In genomic region chr13:102847272-102848234, GRCh38 we compare ENCODE assay signal across 8 cellular contexts. TPM values are rescaled to one million over a fixed set of nuclear protein-coding genes. Genes with fewer than 3 reads are reported as not detected.
DNase-seq lines count a peak whose midpoint lies in the region; ATAC-seq, FAIRE-seq and TF ChIP-seq lines count a peak whose summit lies in the region.

No MANE protein-coding gene starts in this region.

- H3K27me3 ChIP-seq in CD8-positive, alpha-beta T cell (ENCODE audit: insufficient read depth, low read length) = no peaks in the 10 kb centered on the region
- H3K27me3 ChIP-seq in ascending aorta = no peaks in the 10 kb centered on the region
- no peaks in the 10 kb centered on the region for H3K27me3 ChIP-seq in stomach

- CTCF ChIA-PET in CD8-positive, alpha-beta T cell (lab: Charles Lee) = interaction anchor here (0.9 to 2.2 kb wide), 12 partner anchors 9 to 267 kb away, joined by 3 to 8 read pairs (median 4); no protein-coding TSS in a partner anchor

- peaks cover 35% of the 10 kb centered on the region for H3K36me3 Mint-ChIP-seq in CD8-positive, alpha-beta T cell

- TF ChIP-seq POLR2A in stomach (IDR thresholded peaks at IDR 0.05) = no peak

- ATAC-seq in CD8-positive, alpha-beta T cell = no peak
- ATAC-seq in HG03045 (IDR thresholded peaks at IDR 0.05; ENCODE audit: unreplicated experiment) = no peak

- 16 to 21% (median 18%) methylated on average over 12 of the region's 12 CpGs for WGBS in stomach, 5 donors

- peak overlapping the region; percentile 89 for H3K4me3 Mint-ChIP-seq in CD8-positive, alpha-beta T cell

- no peaks in the 10 kb centered on the region for H3K27me3 Mint-ChIP-seq in CD8-positive, alpha-beta T cell (ENCODE audit: low read depth)

- no peaks in the 10 kb centered on the region for H3K36me3 ChIP-seq in CD8-positive, alpha-beta T cell (ENCODE audit: insufficient read depth, low read length)
- H3K36me3 ChIP-seq in ascending aorta (no peaks in the 10 kb centered on the region), stomach (peaks cover 0 to 16% (median 15%) of the 10 kb centered on the region in 4 donors)

- DNase-seq in CD8-positive, alpha-beta T cell = no peak
- DNase-seq in GM19239 (ENCODE audit: insufficient read length, low spot score) = no peak
- peak; percentile 12 for DNase-seq in NCI-H345 treated with DMSO at 0.1 percent for 48 hours (lab: John Stamatoyannopoulos, UW; ENCODE audit: unreplicated experiment)
- DNase-seq in ascending aorta (ENCODE audit: low spot score in 2 of 2) = no peak
- no peak for DNase-seq in stomach
- DNase-seq in HuH-7 (ENCODE audit: low spot score) = no peak

- intact Hi-C loops in CD8-positive, alpha-beta T cell (cut with DNase I, micrococcal nuclease) = loop anchor here (1.0 to 5.0 kb wide), 8 partner anchors 23 to 1700 kb away; no protein-coding TSS in a partner anchor
- intact Hi-C loops in ascending aorta (cut with DNase I) = loop anchor here (5.0 kb wide), 1 partner anchor 455 kb away; no protein-coding TSS in a partner anchor
- intact Hi-C loops in stomach (cut with DNase I; ENCODE audit: low total_unique reads) = loop anchor here (10.0 kb wide), 1 partner anchor 263 kb away; no protein-coding TSS in a partner anchor

- TF ChIP-seq CTCF in CD8-positive, alpha-beta T cell (IDR thresholded peaks at IDR 0.05) = peak; percentile 88
- peak; percentile 27 to 73 (median 56) for TF ChIP-seq CTCF in ascending aorta (IDR thresholded peaks at IDR 0.05)
- TF ChIP-seq CTCF in stomach (IDR thresholded peaks at IDR 0.05) = peak in 5 of 7 experiments; percentile 42 to 67 (median 54)

- FAIRE-seq in GM19239 (lab: Jason Lieb, UNC) (peak; percentile 68), islet of Langerhans (lab: Jason Lieb, UNC) (peak; percentile 91)

- peak overlapping the region; percentile 99 for H3K27ac ChIP-seq in CD8-positive, alpha-beta T cell (ENCODE audit: low read depth, low read length)
- peak overlapping the region; percentile 95 for H3K27ac ChIP-seq in ascending aorta
- peak overlapping the region in 4 of 5 donors; percentile 97 to 100 (median 98) for H3K27ac ChIP-seq in stomach

- peak overlapping the region; percentile 96 for H3K4me3 ChIP-seq in CD8-positive, alpha-beta T cell (ENCODE audit: low read depth, low read length)
- H3K4me3 ChIP-seq in ascending aorta = peak overlapping the region; percentile 69 to 91
- peak overlapping the region; percentile 83 to 97 (median 89) for H3K4me3 ChIP-seq in stomach

- H3K9me3 Mint-ChIP-seq in CD8-positive, alpha-beta T cell = no peaks in the 10 kb centered on the region

- POLR2A ChIA-PET in CD8-positive, alpha-beta T cell (lab: Charles Lee) = interaction anchor here (0.7 to 5.0 kb wide), 7 partner anchors 45 to 268 kb away, joined by 3 to 246 read pairs (median 9); partner anchors contain the start of genes BIVM, POGLUT2, TEX30 and TPP2

- peak overlapping the region; percentile 97 for H3K27ac Mint-ChIP-seq in CD8-positive, alpha-beta T cell

- TF ChIP-seq EP300 in stomach (IDR thresholded peaks at IDR 0.05) = no peak

- no peaks in the 10 kb centered on the region for H3K9me3 ChIP-seq in CD8-positive, alpha-beta T cell (ENCODE audit: low read length)
- H3K9me3 ChIP-seq in ascending aorta = no peaks in the 10 kb centered on the region
- no peaks in the 10 kb centered on the region for H3K9me3 ChIP-seq in stomach

- peaks cover 51% of the 10 kb centered on the region for H3K4me1 Mint-ChIP-seq in CD8-positive, alpha-beta T cell (ENCODE audit: low read depth)

- H3K4me1 ChIP-seq in CD8-positive, alpha-beta T cell (ENCODE audit: insufficient read depth, low read length) = peaks cover 41% of the 10 kb centered on the region
- H3K4me1 ChIP-seq in ascending aorta (peaks cover 0 to 4% of the 10 kb centered on the region in 2 donors), stomach (peaks cover 7 to 50% (median 29%) of the 10 kb centered on the region in 4 donors)

RNA-seq across cellular contexts. Expression of gene ERCC5, which starts 1.7 kb away (rescaled TPM):
- 100 to 1,000 TPM; 109 to 121 TPM for total RNA-seq in CD8-positive, alpha-beta T cell
- total RNA-seq in ascending aorta = 26.2 TPM
- 100 to 1,000 TPM in 3 of 5 donors, 10 to 100 TPM in 2; 42.9 to 348 (median 105) TPM for total RNA-seq in stomach
- polyA plus RNA-seq in stomach = 10 to 100 TPM; 36.7 to 61.2 (median 51.5) TPM

RNA-seq across cellular contexts. Expression of gene BIVM, which starts 48.6 kb away (rescaled TPM):
- total RNA-seq in CD8-positive, alpha-beta T cell = 1 to 10 TPM; 5.6 to 6.0 TPM
- total RNA-seq in ascending aorta (19.1 TPM), stomach (10 to 100 TPM in 4 of 5 donors, 1 to 10 TPM in 1; 2.6 to 82.9 (median 23.6) TPM)
- polyA plus RNA-seq in stomach = 10 to 100 TPM in 1 of 3 donors, 1 to 10 TPM in 2; 8.3 to 16.3 (median 8.8) TPM

RNA-seq across cellular contexts. Expression of gene POGLUT2, which starts 48.8 kb away (rescaled TPM):
- 1 to 10 TPM in 1 of 2 experiments, under 1 TPM in 1; 1.00 to 1.2 TPM for total RNA-seq in CD8-positive, alpha-beta T cell
- total RNA-seq in ascending aorta (38.0 TPM), stomach (10 to 100 TPM in 2 of 5 donors, 1 to 10 TPM in 1, under 1 TPM in 1, not detected in 1; 0.58 to 48.2 (median 7.6) TPM)
- polyA plus RNA-seq in stomach = 1 to 10 TPM; 1.6 to 2.2 (median 1.7) TPM
